ENCODE assay signal across 1 cellular context in the genomic region with DNA sequence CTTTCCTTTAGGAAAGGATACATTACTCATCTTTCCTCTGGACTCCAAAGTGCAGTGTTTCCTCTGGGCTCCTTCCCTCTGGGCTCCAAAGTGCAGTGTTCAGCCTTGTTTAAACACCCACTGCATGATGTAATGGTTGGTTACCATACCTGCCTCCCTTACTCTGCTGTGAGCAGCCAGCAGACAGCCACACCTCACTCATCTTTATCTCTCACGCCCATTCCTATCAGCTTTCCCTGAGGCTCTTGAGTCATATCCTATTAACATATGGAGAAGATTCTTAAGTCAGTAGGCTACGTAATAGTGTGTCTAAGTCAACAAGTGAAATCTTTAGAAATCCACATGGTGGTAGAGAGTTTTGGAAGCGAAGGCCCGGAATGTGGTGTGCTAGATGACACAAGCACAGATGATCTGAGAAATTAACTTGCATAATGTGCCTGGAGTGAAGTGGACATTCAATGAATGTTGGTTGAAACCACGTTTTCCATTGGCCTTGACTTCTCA.
A peak's percentile ranks its signal among the peaks of the same experiment; 100 is the strongest.
TF ChIP-seq lines count a peak whose summit lies in the region.

No MANE protein-coding gene starts in this region.

TF ChIP-seq in K562, 482 proteins besides CTCF, POLR2A, EP300 and RAD21 (continued from another document and continues in another):
- no peak for TF ChIP-seq REST (CRISPR knock-in tag; IDR thresholded peaks at IDR 0.05; ENCODE audit: low read depth)
- TF ChIP-seq TBP (optimal IDR thresholded peaks at IDR 0.05; ENCODE audit: low read depth, low read length), result no peak
- TF ChIP-seq CREB3 (tag; conservative IDR thresholded peaks at IDR 0.05; ENCODE audit: low read depth), result no peak
- TF ChIP-seq SRSF3 (IDR thresholded peaks at IDR 0.05; ENCODE audit: insufficient read depth, low read length), result no peak
- TF ChIP-seq, protein P1, sequence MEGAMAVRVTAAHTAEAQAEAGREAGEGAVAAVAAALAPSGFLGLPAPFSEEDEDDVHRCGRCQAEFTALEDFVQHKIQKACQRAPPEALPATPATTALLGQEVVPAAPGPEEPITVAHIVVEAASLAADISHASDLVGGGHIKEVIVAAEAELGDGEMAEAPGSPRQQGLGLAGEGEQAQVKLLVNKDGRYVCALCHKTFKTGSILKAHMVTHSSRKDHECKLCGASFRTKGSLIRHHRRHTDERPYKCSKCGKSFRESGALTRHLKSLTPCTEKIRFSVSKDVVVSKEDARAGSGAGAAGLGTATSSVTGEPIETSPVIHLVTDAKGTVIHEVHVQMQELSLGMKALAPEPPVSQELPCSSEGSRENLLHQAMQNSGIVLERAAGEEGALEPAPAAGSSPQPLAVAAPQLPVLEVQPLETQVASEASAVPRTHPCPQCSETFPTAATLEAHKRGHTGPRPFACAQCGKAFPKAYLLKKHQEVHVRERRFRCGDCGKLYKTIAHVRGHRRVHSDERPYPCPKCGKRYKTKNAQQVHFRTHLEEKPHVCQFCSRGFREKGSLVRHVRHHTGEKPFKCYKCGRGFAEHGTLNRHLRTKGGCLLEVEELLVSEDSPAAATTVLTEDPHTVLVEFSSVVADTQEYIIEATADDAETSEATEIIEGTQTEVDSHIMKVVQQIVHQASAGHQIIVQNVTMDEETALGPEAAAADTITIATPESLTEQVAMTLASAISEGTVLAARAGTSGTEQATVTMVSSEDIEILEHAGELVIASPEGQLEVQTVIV (CRISPR knock-in tag; IDR thresholded peaks at IDR 0.05; ENCODE audit: borderline replicate concordance), result no peak
- TF ChIP-seq ZNF354B (CRISPR knock-in tag; IDR thresholded peaks at IDR 0.05), result no peak
- TF ChIP-seq MYBL2 (IDR thresholded peaks at IDR 0.05; ENCODE audit: low read depth), result no peak
- no peak for TF ChIP-seq MYBL2 (CRISPR knock-in tag; IDR thresholded peaks at IDR 0.05; ENCODE audit: borderline replicate concordance)
- TF ChIP-seq SNIP1 (IDR thresholded peaks at IDR 0.05; ENCODE audit: low read depth), result no peak
- TF ChIP-seq CEBPG (CRISPR knock-in tag; IDR thresholded peaks at IDR 0.05), result no peak
- TF ChIP-seq CEBPG (tag; conservative IDR thresholded peaks at IDR 0.05 in 1 of 2, IDR thresholded peaks at IDR 0.05 in 1 of 2), result peak; percentile 51 to 87
- TF ChIP-seq, protein P2, sequence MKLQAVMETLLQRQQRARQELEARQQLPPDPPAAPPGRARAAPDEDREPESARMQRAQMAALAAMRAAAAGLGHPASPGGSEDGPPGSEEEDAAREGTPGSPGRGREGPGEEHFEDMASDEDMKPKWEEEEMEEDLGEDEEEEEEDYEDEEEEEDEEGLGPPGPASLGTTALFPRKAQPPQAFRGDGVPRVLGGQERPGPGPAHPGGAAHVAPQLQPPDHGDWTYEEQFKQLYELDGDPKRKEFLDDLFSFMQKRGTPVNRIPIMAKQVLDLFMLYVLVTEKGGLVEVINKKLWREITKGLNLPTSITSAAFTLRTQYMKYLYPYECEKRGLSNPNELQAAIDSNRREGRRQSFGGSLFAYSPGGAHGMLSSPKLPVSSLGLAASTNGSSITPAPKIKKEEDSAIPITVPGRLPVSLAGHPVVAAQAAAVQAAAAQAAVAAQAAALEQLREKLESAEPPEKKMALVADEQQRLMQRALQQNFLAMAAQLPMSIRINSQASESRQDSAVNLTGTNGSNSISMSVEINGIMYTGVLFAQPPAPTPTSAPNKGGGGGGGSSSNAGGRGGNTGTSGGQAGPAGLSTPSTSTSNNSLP (IDR thresholded peaks at IDR 0.05; ENCODE audit: borderline replicate concordance, low read depth, low read length), result no peak
- TF ChIP-seq MAFF (IDR thresholded peaks at IDR 0.05; ENCODE audit: low read length), result no peak
- TF ChIP-seq TRIM24 (IDR thresholded peaks at IDR 0.05), result peak; percentile 29 to 61; a peak in 2 of 4 replicates
- TF ChIP-seq, protein P3, sequence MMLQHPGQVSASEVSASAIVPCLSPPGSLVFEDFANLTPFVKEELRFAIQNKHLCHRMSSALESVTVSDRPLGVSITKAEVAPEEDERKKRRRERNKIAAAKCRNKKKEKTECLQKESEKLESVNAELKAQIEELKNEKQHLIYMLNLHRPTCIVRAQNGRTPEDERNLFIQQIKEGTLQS (IDR thresholded peaks at IDR 0.05), result peak; percentile 86
- TF ChIP-seq, protein P3 (CRISPR knock-in tag; conservative IDR thresholded peaks at IDR 0.05), result no peak
- TF ChIP-seq YY1 (IDR thresholded peaks at IDR 0.05; ENCODE audit: borderline replicate concordance in 1 of 3, control insufficient read depth in 1 of 3, extremely low read depth in 1 of 3, insufficient read depth in 3 of 3, insufficient read length in 1 of 3, insufficient replicate concordance in 2 of 3, low read depth in 1 of 3, low read length in 2 of 3), result no peak
- TF ChIP-seq JUN (IDR thresholded peaks at IDR 0.05; ENCODE audit: borderline replicate concordance, low read depth, low read length), result peak; percentile 75
- TF ChIP-seq JUN (CRISPR knock-in tag; IDR thresholded peaks at IDR 0.05; ENCODE audit: borderline replicate concordance), result no peak
- no peak for TF ChIP-seq MAFK (IDR thresholded peaks at IDR 0.05; ENCODE audit: low read length)
- peak; percentile 64 for TF ChIP-seq CBFA2T3 (IDR thresholded peaks at IDR 0.05)
- TF ChIP-seq MGA (IDR thresholded peaks at IDR 0.05), result no peak
- no peak for TF ChIP-seq KDM2B (CRISPR knock-in tag; IDR thresholded peaks at IDR 0.05)
- no peak for TF ChIP-seq ZNF324 (CRISPR knock-in tag; IDR thresholded peaks at IDR 0.05)
- TF ChIP-seq, protein P4, sequence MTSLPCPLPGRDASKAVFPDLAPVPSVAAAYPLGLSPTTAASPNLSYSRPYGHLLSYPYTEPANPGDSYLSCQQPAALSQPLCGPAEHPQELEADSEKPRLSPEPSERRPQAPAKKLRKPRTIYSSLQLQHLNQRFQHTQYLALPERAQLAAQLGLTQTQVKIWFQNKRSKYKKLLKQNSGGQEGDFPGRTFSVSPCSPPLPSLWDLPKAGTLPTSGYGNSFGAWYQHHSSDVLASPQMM (CRISPR knock-in tag; IDR thresholded peaks at IDR 0.05), result no peak
- TF ChIP-seq SAFB (IDR thresholded peaks at IDR 0.05; ENCODE audit: borderline replicate concordance, low read depth, low read length), result no peak
- no peak for TF ChIP-seq FOXO4 (CRISPR knock-in tag; IDR thresholded peaks at IDR 0.05)
- no peak for TF ChIP-seq FOXM1 (IDR thresholded peaks at IDR 0.05; ENCODE audit: low read depth)
- no peak for TF ChIP-seq FOXM1 (CRISPR knock-in tag; IDR thresholded peaks at IDR 0.05; ENCODE audit: low read depth)
- TF ChIP-seq DMBX1 (CRISPR knock-in tag; IDR thresholded peaks at IDR 0.05; ENCODE audit: borderline replicate concordance), result 0 out of 2 replicates have a peak, but pooled peaks have one; percentile 52
- no peak for TF ChIP-seq PHB (CRISPR knock-in tag; IDR thresholded peaks at IDR 0.05)
- TF ChIP-seq ZNF707 (CRISPR knock-in tag; conservative IDR thresholded peaks at IDR 0.05), result no peak
